Comparison of ENCODE assay signal across 8 cellular contexts in the genomic region with DNA sequence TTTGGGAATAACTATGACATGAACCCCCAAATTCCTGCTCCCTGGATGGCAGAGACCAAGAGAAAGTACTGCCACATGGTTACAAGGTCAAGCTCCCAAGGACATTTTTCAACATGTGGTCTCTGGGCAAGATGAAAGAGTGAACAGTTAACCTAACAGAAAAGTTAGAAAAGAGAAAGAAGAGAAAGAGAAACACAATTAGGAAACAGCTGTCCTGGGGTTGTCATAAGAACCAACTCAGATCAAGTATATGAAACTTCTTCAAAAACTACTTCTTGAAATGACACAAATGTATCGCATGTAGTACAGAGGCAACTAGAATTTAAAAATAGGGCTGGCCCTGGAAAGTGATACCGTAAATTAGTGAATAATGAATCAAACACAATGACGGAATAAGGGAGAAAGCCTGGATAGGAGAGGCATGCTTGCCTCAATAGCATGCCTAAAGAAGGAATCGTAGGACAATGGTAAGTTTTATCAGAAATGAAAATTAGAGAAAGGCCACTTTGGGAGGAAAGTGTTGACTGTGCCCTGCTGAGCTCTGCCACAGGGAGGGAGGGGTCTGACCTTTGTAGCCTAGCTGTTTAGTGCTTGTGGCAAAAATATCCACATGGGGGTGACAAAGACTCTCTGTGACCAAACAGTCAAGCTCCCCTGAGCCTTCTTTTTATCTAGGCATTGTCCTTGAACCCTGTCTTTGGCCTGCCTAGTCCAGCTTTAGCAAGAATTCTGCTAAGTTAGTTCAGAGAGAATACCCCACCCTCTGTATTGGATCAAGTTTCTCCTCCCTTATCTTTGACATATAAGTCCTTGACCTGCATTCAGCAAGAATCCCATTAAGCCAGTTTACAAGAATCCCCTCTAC. TPM values are rescaled to one million over a fixed set of nuclear protein-coding genes. Genes with fewer than 3 reads are reported as not detected.
DNase-seq lines count a peak whose midpoint lies in the region; ATAC-seq, FAIRE-seq and TF ChIP-seq lines count a peak whose summit lies in the region.

No MANE protein-coding gene starts in this region.

- TF ChIP-seq POLR2A in GM12892 (IDR thresholded peaks at IDR 0.05; ENCODE audit: low read depth, low read length), result no peak

- DNase-seq in GM10266 (ENCODE audit: extremely low spot score) (peak; percentile 45), LHCN-M2 (ENCODE audit: low read depth) (peak; percentile 56), small intestine (peak; percentile 63), GM12892 (ENCODE audit: insufficient read length) (no peak), MG63 (no peak)
- DNase-seq in central memory CD4-positive, alpha-beta T cell, result peak; percentile 8

- no peak overlapping the region for H3K4me3 ChIP-seq in small intestine (ENCODE audit: low read depth in 1 of 2, low read length in 2 of 2)
- no peak overlapping the region for H3K4me3 ChIP-seq in MG63

- H3K9me3 ChIP-seq in small intestine (ENCODE audit: control insufficient read depth, low read depth) (no peaks in the 10 kb centered on the region), MG63 (no peaks in the 10 kb centered on the region)

- ATAC-seq in GM21367 (IDR thresholded peaks at IDR 0.05; ENCODE audit: unreplicated experiment) (peak; percentile 22), HG03196 (IDR thresholded peaks at IDR 0.05; ENCODE audit: unreplicated experiment) (no peak)

- no peaks in the 10 kb centered on the region for H3K4me1 ChIP-seq in small intestine (ENCODE audit: control insufficient read depth in 2 of 2, insufficient read depth in 1 of 2, low read depth in 1 of 2, low read length in 1 of 2)

- peak; percentile 54 for TF ChIP-seq CTCF in GM10266 (IDR thresholded peaks at IDR 0.05; ENCODE audit: control insufficient read depth, insufficient read depth, low read depth, missing control alignments)

- 47 to 68% (median 52%) methylated on average over 4 of the region's 4 CpGs for whole genome bisulfite sequencing in small intestine, 3 donors

- H3K36me3 ChIP-seq in small intestine (ENCODE audit: control insufficient read depth in 2 of 2, insufficient read depth in 2 of 2, low read length in 2 of 2) (no peaks in the 10 kb centered on the region), MG63 (no peaks in the 10 kb centered on the region)

- peak overlapping the region in 1 of 2 donors; percentile 7 for H3K27ac ChIP-seq in small intestine (ENCODE audit: low read depth in 1 of 2, low read length in 1 of 2)

- H3K27me3 ChIP-seq in small intestine (ENCODE audit: control insufficient read depth in 2 of 2, insufficient read depth in 2 of 2, low read length in 2 of 2) (no peaks in the 10 kb centered on the region), MG63 (no peaks in the 10 kb centered on the region)

- FAIRE-seq in small intestine (lab: Jason Lieb, UNC) (no peak), GM12892 (lab: Jason Lieb, UNC) (no peak)

RNA-seq across cellular contexts. Expression of a gene that starts 4.3 kb away (rescaled TPM):
- 38.6 and 39.3 TPM in 2 replicates for total RNA-seq in LHCN-M2 (2014; rRNA removed)
- 27.3 TPM for polyA plus RNA-seq in LHCN-M2 (2012)
- 1 to 10 TPM; 4.9 to 9.4 (median 5.9) TPM for polyA plus RNA-seq in small intestine
- polyA plus RNA-seq in GM12892 (2012; ENCODE audit: missing spikeins), result 2.9 TPM
- total RNA-seq in MG63 (2014; rRNA removed; shearing (Covaris generic); ENCODE audit: low replicate concordance), result 20.9 and 34.8 TPM in 2 replicates

RNA-seq across cellular contexts. Expression of a gene that starts 52.5 kb away (rescaled TPM):
- 49.3 and 53.4 TPM in 2 replicates for total RNA-seq in LHCN-M2 (2014; rRNA removed)
- 12.5 TPM for polyA plus RNA-seq in LHCN-M2 (2012)
- under 1 TPM in 2 of 3 donors, not detected in 1; under 0.01 TPM for polyA plus RNA-seq in small intestine
- not detected for polyA plus RNA-seq in GM12892 (2012; ENCODE audit: missing spikeins)
- total RNA-seq in MG63 (2014; rRNA removed; shearing (Covaris generic); ENCODE audit: low replicate concordance), result 0.43 and 0.76 TPM in 2 replicates

Comparison
In these comparisons a context has a peak if more than half of its experiments do, and no peak if none do; other contexts are left out.
1. DNase-seq: peak in GM10266 (single experiment), LHCN-M2 (single experiment), central memory CD4-positive, alpha-beta T cell (single experiment) and small intestine (single experiment); none in GM12892 (single experiment) and MG63 (single experiment).
2. RNA of a gene that starts 52.5 kb away (total RNA-seq): 49.3 to 53.4 TPM in LHCN-M2; 0.43 to 0.76 TPM in MG63; every median in the first group is over 10 times any median in the second.